8 cellular contexts compared by ENCODE assay signal in the genomic region with DNA sequence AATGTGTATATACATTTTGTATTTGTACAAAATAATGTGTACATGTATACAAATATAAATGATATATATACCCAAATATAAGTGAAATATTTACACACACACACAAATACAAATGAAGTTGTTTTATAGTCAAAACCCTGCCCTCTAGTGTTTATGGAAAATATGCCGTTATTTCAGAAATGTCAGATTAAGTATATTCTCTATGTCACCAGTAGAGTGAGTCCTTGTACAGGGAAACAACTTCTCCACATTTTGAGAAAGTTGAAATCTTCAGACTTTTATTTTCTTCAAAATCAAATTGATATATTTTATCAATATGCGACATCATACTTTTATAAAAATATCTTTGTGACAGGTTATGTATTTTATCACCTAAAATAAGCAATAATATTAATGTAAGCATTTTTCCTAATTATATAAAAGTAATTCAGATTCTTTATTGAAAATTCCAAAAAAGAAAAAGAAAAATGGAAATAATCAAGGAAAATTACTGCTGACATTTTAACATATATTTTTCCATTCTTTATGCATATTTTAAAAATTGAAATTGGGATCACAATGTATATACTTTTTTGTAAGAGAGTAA. TPM values are rescaled to one million over a fixed set of nuclear protein-coding genes. Genes with fewer than 3 reads are reported as not detected.
DNase-seq lines count a peak whose midpoint lies in the region; ATAC-seq, FAIRE-seq and TF ChIP-seq lines count a peak whose summit lies in the region.

No MANE protein-coding gene starts in this region.

- ATAC-seq in Right ventricle myocardium superior (ENCODE audit: poor library complexity) (peak; percentile 43), Right ventricle myocardium inferior (no peak), RWPE2 (ENCODE audit: low read depth) (peak; percentile 50; the same call in 2 of the 3 replicates), pancreas (peak; percentile 66 to 89 (median 86))

- peaks cover 89% of the 10 kb centered on the region for H3K36me3 ChIP-seq in RWPE2 (ENCODE audit: low read depth)
- H3K36me3 ChIP-seq in esophagus squamous epithelium: peaks cover 0 to 50% (median 0%) of the 10 kb centered on the region in 3 donors
- peaks cover 0 to 4% (median 0%) of the 10 kb centered on the region in 3 donors for H3K36me3 ChIP-seq in pancreas

- TF ChIP-seq CTCF in RWPE2 (IDR thresholded peaks at IDR 0.05; ENCODE audit: poor library complexity, severe bottlenecking): peak; percentile 96
- peak; percentile 34 to 94 (median 79) for TF ChIP-seq CTCF in esophagus squamous epithelium (IDR thresholded peaks at IDR 0.05)
- peak in 3 of 4 donors; percentile 68 to 70 (median 68) for TF ChIP-seq CTCF in pancreas (IDR thresholded peaks at IDR 0.05)

- no peaks in the 10 kb centered on the region for H3K27me3 ChIP-seq in RWPE2 (ENCODE audit: insufficient read depth, poor library complexity, severe bottlenecking)
- H3K27me3 ChIP-seq in esophagus squamous epithelium: no peaks in the 10 kb centered on the region
- no peaks in the 10 kb centered on the region for H3K27me3 ChIP-seq in pancreas

- 22% methylated on average over 2 of the region's 2 CpGs for WGBS in esophagus squamous epithelium, 2 donors
- WGBS in pancreas, 2 donors: 14 to 25% methylated on average over 2 of the region's 2 CpGs

- no peak overlapping the region for H3K4me3 ChIP-seq in RWPE2 (ENCODE audit: severe bottlenecking)
- H3K4me3 ChIP-seq in esophagus squamous epithelium: no peak overlapping the region
- H3K4me3 ChIP-seq in pancreas: no peak overlapping the region

- DNase-seq in Right ventricle myocardium superior: no peak
- DNase-seq in Right ventricle myocardium inferior (ENCODE audit: missing footprints): no peak
- DNase-seq in H4 (ENCODE audit: low spot score): peak; percentile 56
- DNase-seq in Kasumi-1 (lab: John Stamatoyannopoulos, UW): peak; percentile 92 to 97
- DNase-seq in RWPE2 (ENCODE audit: low spot score): no peak
- DNase-seq in esophagus squamous epithelium (lab: John Stamatoyannopoulos, UW): no peak
- DNase-seq in pancreas: no peak
- DNase-seq in T1000 (lab: John Stamatoyannopoulos, UW): no peak

- no peak for TF ChIP-seq POLR2A in esophagus squamous epithelium (IDR thresholded peaks at IDR 0.05)

- intact Hi-C loops in Right ventricle myocardium superior (cut with DNase I): no loop called here
- intact Hi-C loops in Right ventricle myocardium inferior (cut with DNase I): no loop called here
- intact Hi-C loops in esophagus squamous epithelium (cut with DNase I): no loop called here
- intact Hi-C loops in pancreas (cut with DNase I): no loop called here

- peak; percentile 99 for FAIRE-seq in pancreas (lab: Jason Lieb, UNC)

- H3K9me3 ChIP-seq in RWPE2 (ENCODE audit: severe bottlenecking) (peaks cover 2% of the 10 kb centered on the region), esophagus squamous epithelium (no peaks in the 10 kb centered on the region), pancreas (no peaks in the 10 kb centered on the region)

- H3K27ac ChIP-seq in RWPE2 (ENCODE audit: poor library complexity, severe bottlenecking) (no peak overlapping the region), esophagus squamous epithelium (no peak overlapping the region), pancreas (no peak overlapping the region)

- no peaks in the 10 kb centered on the region for H3K4me1 ChIP-seq in RWPE2 (ENCODE audit: insufficient read depth, poor library complexity, severe bottlenecking)
- H3K4me1 ChIP-seq in esophagus squamous epithelium: no peaks in the 10 kb centered on the region
- H3K4me1 ChIP-seq in pancreas: no peaks in the 10 kb centered on the region

RNA-seq across cellular contexts. Expression of a gene that starts 22.4 kb away (rescaled TPM):
- 5.9 TPM for total RNA-seq in Right ventricle myocardium superior
- total RNA-seq in Right ventricle myocardium inferior: 5.7 TPM
- total RNA-seq in H4 (2014; rRNA removed; shearing (Covaris generic)): 37.3 and 45.9 TPM in 2 replicates
- 10 to 100 TPM in 3 of 4 donors, 1 to 10 TPM in 1; 7.7 to 24.2 (median 19.0) TPM for total RNA-seq in esophagus squamous epithelium
- total RNA-seq in pancreas: 1 to 10 TPM; 2.1 to 7.9 (median 3.5) TPM
- polyA plus RNA-seq in pancreas: 1 to 10 TPM; 2.4 to 6.7 TPM

RNA-seq across cellular contexts. Expression of a gene that starts 23.6 kb away (rescaled TPM):
- total RNA-seq in Right ventricle myocardium superior (28.4 TPM), Right ventricle myocardium inferior (36.0 TPM), esophagus squamous epithelium (100 to 1,000 TPM in 2 of 4 donors, 10 to 100 TPM in 2; 90.8 to 123 (median 99.6) TPM), pancreas (10 to 100 TPM; 22.3 to 44.7 (median 32.1) TPM)
- total RNA-seq in H4 (2014; rRNA removed; shearing (Covaris generic)): 78.6 and 79.0 TPM in 2 replicates
- 10 to 100 TPM in 1 of 2 donors, 1 to 10 TPM in 1; 8.7 to 20.2 TPM for polyA plus RNA-seq in pancreas

Comparison
In these comparisons a context has a peak if more than half of its experiments do, and no peak if none do; other contexts are left out.
1. DNase-seq: peak in H4 (single experiment) and Kasumi-1 (2 of 2); none in Right ventricle myocardium superior (single experiment), Right ventricle myocardium inferior (single experiment), RWPE2 (single experiment), esophagus squamous epithelium (single experiment), pancreas (0 of 6) and T1000 (single experiment).
2. Peak in every context shown above with its lines, with median percentiles within 50 percentile points of each other: CTCF ChIP-seq.